Comparison of ENCODE assay signal across 1 cellular context in the genomic region with DNA sequence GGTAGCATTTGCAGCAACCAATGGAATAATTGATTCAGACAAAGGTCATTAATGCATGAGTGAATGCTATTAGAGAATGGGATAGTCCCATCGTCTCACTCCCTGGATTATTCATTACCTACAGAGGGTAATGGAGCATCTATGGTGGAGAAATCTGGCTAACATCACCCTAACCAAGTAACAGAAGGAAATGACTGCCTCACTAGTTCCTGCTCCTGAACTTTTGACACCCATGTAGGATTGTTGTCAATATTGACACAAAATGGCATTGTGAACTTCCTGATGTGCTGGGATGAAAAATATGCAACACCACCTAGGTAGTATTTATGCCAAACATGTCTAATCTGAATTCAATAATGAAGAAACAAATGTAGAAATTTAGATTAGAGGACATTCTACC.
TF ChIP-seq lines count a peak whose summit lies in the region.

No MANE protein-coding gene starts in this region.

TF ChIP-seq in A549, 52 proteins besides CTCF, POLR2A, EP300 and RAD21 (continued from another document):
- TF ChIP-seq MAFK (IDR thresholded peaks at IDR 0.05; ENCODE audit: partially characterized antibody) (no peak), ESRRA (IDR thresholded peaks at IDR 0.05; ENCODE audit: borderline replicate concordance, low read length) (no peak), BHLHE40 (IDR thresholded peaks at IDR 0.05; ENCODE audit: low read depth, low read length) (no peak), RNF2 (IDR thresholded peaks at IDR 0.05; ENCODE audit: borderline replicate concordance, low read depth) (no peak)
- TF ChIP-seq, protein P1, sequence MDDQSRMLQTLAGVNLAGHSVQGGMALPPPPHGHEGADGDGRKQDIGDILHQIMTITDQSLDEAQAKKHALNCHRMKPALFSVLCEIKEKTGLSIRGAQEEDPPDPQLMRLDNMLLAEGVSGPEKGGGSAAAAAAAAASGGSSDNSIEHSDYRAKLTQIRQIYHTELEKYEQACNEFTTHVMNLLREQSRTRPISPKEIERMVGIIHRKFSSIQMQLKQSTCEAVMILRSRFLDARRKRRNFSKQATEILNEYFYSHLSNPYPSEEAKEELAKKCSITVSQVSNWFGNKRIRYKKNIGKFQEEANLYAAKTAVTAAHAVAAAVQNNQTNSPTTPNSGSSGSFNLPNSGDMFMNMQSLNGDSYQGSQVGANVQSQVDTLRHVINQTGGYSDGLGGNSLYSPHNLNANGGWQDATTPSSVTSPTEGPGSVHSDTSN (IDR thresholded peaks at IDR 0.05), result no peak
